9 cellular contexts compared by ENCODE assay signal in genomic region chr1:35269989-35270289, GRCh38. TPM values are rescaled to one million over a fixed set of nuclear protein-coding genes. Genes with fewer than 3 reads are reported as not detected.
A peak's percentile ranks its signal among the peaks of the same experiment; 100 is the strongest.
DNase-seq lines count a peak whose midpoint lies in the region; ATAC-seq, FAIRE-seq and TF ChIP-seq lines count a peak whose summit lies in the region.
"Had no signal": no experiment of that assay in that cellular context is flagged by ENCODE, and none has a peak within 500 bp of the region (broad histone marks: within the 10 kb centered on the region; RNA-seq: fewer than 3 reads in every experiment).

No MANE protein-coding gene starts in this region.

- H3K9me3 Mint-ChIP-seq in endothelial cell (ENCODE audit: unreplicated experiment) = no peaks in the 10 kb centered on the region

- intact Hi-C loops in pancreas (cut with DNase I) = no loop called here

- H3K9me3 ChIP-seq in DND-41 (ENCODE audit: insufficient read depth, low read length, severe bottlenecking) (no peaks in the 10 kb centered on the region), OCI-LY1 (ENCODE audit: low read length) (no peaks in the 10 kb centered on the region), pancreas (no peaks in the 10 kb centered on the region)

- H2AFZ ChIP-seq in DND-41 (ENCODE audit: low read depth, low read length) = no peak overlapping the region
- no peak overlapping the region for H2AFZ ChIP-seq in OCI-LY1 (ENCODE audit: low read length)

- no peaks in the 10 kb centered on the region for H3K9me2 ChIP-seq in OCI-LY1 (ENCODE audit: low read depth, low read length)

- ATAC-seq in DND-41 (ENCODE audit: insufficient read depth, low read depth) (no peak), pancreas (no peak), HG02852 (IDR thresholded peaks at IDR 0.05; ENCODE audit: unreplicated experiment) (no peak), HG03039 (IDR thresholded peaks at IDR 0.05; ENCODE audit: unreplicated experiment) (no peak)

- H3K4me2 ChIP-seq in DND-41 (ENCODE audit: insufficient read depth, low read length) (peak overlapping the region; percentile 99), OCI-LY1 (ENCODE audit: low read length) (peak overlapping the region; percentile 99)

- H3K4me1 Mint-ChIP-seq in endothelial cell (ENCODE audit: unreplicated experiment) = peaks cover 15% of the 10 kb centered on the region

- no peak for TF ChIP-seq CTCF in DND-41 (IDR thresholded peaks at IDR 0.05; ENCODE audit: borderline replicate concordance, extremely low read depth, low read length, poor library complexity, severe bottlenecking)
- TF ChIP-seq CTCF in OCI-LY1 (IDR thresholded peaks at IDR 0.05; ENCODE audit: low read length) = no peak
- no peak for TF ChIP-seq CTCF in endothelial cell (IDR thresholded peaks at IDR 0.05; ENCODE audit: unreplicated experiment)
- no peak for TF ChIP-seq CTCF in pancreas (IDR thresholded peaks at IDR 0.05)

- no peak for FAIRE-seq in pancreas (lab: Jason Lieb, UNC)

- H3K36me3 Mint-ChIP-seq in endothelial cell (ENCODE audit: low read depth, unreplicated experiment) = peaks cover 3% of the 10 kb centered on the region

- peak overlapping the region; percentile 95 for H3K4me3 Mint-ChIP-seq in endothelial cell (ENCODE audit: unreplicated experiment)

- peak overlapping the region; percentile 94 for H3K9ac ChIP-seq in DND-41 (ENCODE audit: low read depth, low read length)
- peak overlapping the region; percentile 100; the same call in 1 of the 2 replicates for H3K9ac ChIP-seq in OCI-LY1 (ENCODE audit: low read length)

- H3K27ac Mint-ChIP-seq in endothelial cell (ENCODE audit: unreplicated experiment) = peak overlapping the region; percentile 30

- no peaks in the 10 kb centered on the region for H3K27me3 Mint-ChIP-seq in endothelial cell (ENCODE audit: unreplicated experiment)

- H3K4me1 ChIP-seq in DND-41 (ENCODE audit: insufficient read depth, low read length) (peaks cover 40% of the 10 kb centered on the region), OCI-LY1 (ENCODE audit: insufficient read depth, low read length, severe bottlenecking) (peaks cover 24% of the 10 kb centered on the region), pancreas (peaks cover 0 to 10% (median 8%) of the 10 kb centered on the region in 3 donors)

- no peaks in the 10 kb centered on the region for H3K27me3 ChIP-seq in DND-41 (ENCODE audit: insufficient read depth, low read length, poor library complexity)
- H3K27me3 ChIP-seq in OCI-LY1 (ENCODE audit: insufficient read depth, low read length) = no peaks in the 10 kb centered on the region
- no peaks in the 10 kb centered on the region for H3K27me3 ChIP-seq in pancreas

- H3K27ac ChIP-seq in DND-41 (ENCODE audit: low read length) (peak overlapping the region; percentile 79), OCI-LY1 (ENCODE audit: low read depth, low read length, poor library complexity, severe bottlenecking) (no peak overlapping the region), pancreas (peak overlapping the region in 1 of 4 donors; percentile 81)

- 73 to 76% methylated on average over 2 of the region's 2 CpGs for WGBS in pancreas, 2 donors

- H4K20me1 ChIP-seq in DND-41 (ENCODE audit: insufficient read depth, low read length) = peaks cover 19% of the 10 kb centered on the region; the same call in 1 of the 2 replicates
- no peaks in the 10 kb centered on the region for H4K20me1 ChIP-seq in OCI-LY1 (ENCODE audit: insufficient read depth, low read length)

- H3K36me3 ChIP-seq in DND-41 (ENCODE audit: insufficient read depth, low read length) (peaks cover 6% of the 10 kb centered on the region), OCI-LY1 (ENCODE audit: insufficient read depth, low read length) (peaks cover 27% of the 10 kb centered on the region), pancreas (no peaks in the 10 kb centered on the region)

- no peaks in the 10 kb centered on the region for H3F3A ChIP-seq in OCI-LY1 (ENCODE audit: insufficient read depth, low read length)

- DNase-seq in DND-41 = no peak
- no peak for DNase-seq in endothelial cell (ENCODE audit: low spot score)
- no peak for DNase-seq in pancreas
- no peak for DNase-seq in central memory CD4-positive, alpha-beta T cell
- DNase-seq in medulla oblongata (ENCODE audit: extremely low spot score) = no peak
- DNase-seq: NCI-H1417 treated with DMSO at 0.1 percent for 48 hours had no signal

- peak overlapping the region; percentile 82 to 93; a peak in 3 of 4 replicates for H3K4me3 ChIP-seq in DND-41 (ENCODE audit: low read depth in 1 of 2, low read length in 2 of 2)
- peak overlapping the region; percentile 99 for H3K4me3 ChIP-seq in OCI-LY1 (ENCODE audit: low read depth, low read length, poor library complexity, severe bottlenecking)
- H3K4me3 ChIP-seq in pancreas = peak overlapping the region in 3 of 4 donors; percentile 90 to 93 (median 91)

- H3K79me2 ChIP-seq in DND-41 (ENCODE audit: insufficient read depth, low read length) (peaks cover 69% of the 10 kb centered on the region), OCI-LY1 (ENCODE audit: insufficient read depth, low read length) (peaks cover 61% of the 10 kb centered on the region)

RNA-seq across cellular contexts. Expression of gene ZMYM4, which starts 1.4 kb away (rescaled TPM):
- total RNA-seq in endothelial cell (ENCODE audit: unreplicated experiment) (102 TPM), pancreas (10 to 100 TPM; 17.2 to 31.1 (median 21.5) TPM)
- polyA plus RNA-seq in pancreas = 10 to 100 TPM; 10.5 to 12.7 TPM
